ENCODE assay signal across 1 cellular context in the genomic region with DNA sequence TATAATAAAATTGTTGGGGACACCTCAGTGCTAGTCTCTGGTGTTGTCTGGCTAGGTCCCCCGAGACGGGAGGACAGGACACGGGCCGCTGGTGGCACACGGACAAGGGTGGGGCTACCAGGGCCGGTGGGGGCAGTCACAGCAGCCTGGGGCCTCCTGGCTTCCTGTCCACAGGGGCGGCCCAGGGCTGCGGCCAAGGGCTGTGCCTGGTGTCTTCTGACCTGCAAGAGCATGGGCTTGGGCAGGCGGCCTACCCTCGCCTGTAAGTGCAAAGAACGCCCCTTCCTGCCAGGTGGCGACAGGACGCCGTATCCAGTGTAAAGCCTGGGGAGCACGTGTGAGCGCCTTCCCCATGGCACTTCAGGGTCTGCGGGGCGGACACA.
TF ChIP-seq lines count a peak whose summit lies in the region.

No MANE protein-coding gene starts in this region.

TF ChIP-seq in SK-N-SH, 30 proteins besides CTCF, POLR2A, EP300 and RAD21:
- no peak for TF ChIP-seq MEF2A (IDR thresholded peaks at IDR 0.05; ENCODE audit: borderline replicate concordance, low read depth)
- TF ChIP-seq GATA2 (CRISPR knock-in tag; IDR thresholded peaks at IDR 0.05), result no peak
- TF ChIP-seq RCOR1 (IDR thresholded peaks at IDR 0.05; ENCODE audit: low read length), result no peak
- no peak for TF ChIP-seq MXI1 (IDR thresholded peaks at IDR 0.05; ENCODE audit: low read depth, low read length)
- no peak for TF ChIP-seq RXRA (IDR thresholded peaks at IDR 0.05; ENCODE audit: borderline replicate concordance, low read depth)
- no peak for TF ChIP-seq POLR2AphosphoS5 (IDR thresholded peaks at IDR 0.05; ENCODE audit: low read depth, low read length)
- no peak for TF ChIP-seq EZH2phosphoT487 (IDR thresholded peaks at IDR 0.05; ENCODE audit: borderline replicate concordance, low read depth)
- no peak for TF ChIP-seq GABPA (IDR thresholded peaks at IDR 0.05; ENCODE audit: low read depth)
- TF ChIP-seq, protein P1, sequence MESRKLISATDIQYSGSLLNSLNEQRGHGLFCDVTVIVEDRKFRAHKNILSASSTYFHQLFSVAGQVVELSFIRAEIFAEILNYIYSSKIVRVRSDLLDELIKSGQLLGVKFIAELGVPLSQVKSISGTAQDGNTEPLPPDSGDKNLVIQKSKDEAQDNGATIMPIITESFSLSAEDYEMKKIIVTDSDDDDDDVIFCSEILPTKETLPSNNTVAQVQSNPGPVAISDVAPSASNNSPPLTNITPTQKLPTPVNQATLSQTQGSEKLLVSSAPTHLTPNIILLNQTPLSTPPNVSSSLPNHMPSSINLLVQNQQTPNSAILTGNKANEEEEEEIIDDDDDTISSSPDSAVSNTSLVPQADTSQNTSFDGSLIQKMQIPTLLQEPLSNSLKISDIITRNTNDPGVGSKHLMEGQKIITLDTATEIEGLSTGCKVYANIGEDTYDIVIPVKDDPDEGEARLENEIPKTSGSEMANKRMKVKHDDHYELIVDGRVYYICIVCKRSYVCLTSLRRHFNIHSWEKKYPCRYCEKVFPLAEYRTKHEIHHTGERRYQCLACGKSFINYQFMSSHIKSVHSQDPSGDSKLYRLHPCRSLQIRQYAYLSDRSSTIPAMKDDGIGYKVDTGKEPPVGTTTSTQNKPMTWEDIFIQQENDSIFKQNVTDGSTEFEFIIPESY (IDR thresholded peaks at IDR 0.05; ENCODE audit: borderline replicate concordance, low read depth), result no peak
- no peak for TF ChIP-seq SIN3A (IDR thresholded peaks at IDR 0.05; ENCODE audit: borderline replicate concordance, low read depth, low read length)
- TF ChIP-seq, protein P2, sequence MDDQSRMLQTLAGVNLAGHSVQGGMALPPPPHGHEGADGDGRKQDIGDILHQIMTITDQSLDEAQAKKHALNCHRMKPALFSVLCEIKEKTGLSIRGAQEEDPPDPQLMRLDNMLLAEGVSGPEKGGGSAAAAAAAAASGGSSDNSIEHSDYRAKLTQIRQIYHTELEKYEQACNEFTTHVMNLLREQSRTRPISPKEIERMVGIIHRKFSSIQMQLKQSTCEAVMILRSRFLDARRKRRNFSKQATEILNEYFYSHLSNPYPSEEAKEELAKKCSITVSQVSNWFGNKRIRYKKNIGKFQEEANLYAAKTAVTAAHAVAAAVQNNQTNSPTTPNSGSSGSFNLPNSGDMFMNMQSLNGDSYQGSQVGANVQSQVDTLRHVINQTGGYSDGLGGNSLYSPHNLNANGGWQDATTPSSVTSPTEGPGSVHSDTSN (IDR thresholded peaks at IDR 0.05), result no peak
- TF ChIP-seq CHD2 (IDR thresholded peaks at IDR 0.05; ENCODE audit: low read length, partially characterized antibody), result no peak
- no peak for TF ChIP-seq NRF1 (IDR thresholded peaks at IDR 0.05; ENCODE audit: low read depth, low read length)
- TF ChIP-seq YY1 (IDR thresholded peaks at IDR 0.05; ENCODE audit: low read depth), result no peak
- no peak for TF ChIP-seq IRF3 (IDR thresholded peaks at IDR 0.05; ENCODE audit: low read depth, low read length)
- TF ChIP-seq TAF1 (IDR thresholded peaks at IDR 0.05; ENCODE audit: borderline replicate concordance, low read depth, low read length), result no peak
- TF ChIP-seq, protein P3, sequence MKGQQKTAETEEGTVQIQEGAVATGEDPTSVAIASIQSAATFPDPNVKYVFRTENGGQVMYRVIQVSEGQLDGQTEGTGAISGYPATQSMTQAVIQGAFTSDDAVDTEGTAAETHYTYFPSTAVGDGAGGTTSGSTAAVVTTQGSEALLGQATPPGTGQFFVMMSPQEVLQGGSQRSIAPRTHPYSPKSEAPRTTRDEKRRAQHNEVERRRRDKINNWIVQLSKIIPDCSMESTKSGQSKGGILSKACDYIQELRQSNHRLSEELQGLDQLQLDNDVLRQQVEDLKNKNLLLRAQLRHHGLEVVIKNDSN (IDR thresholded peaks at IDR 0.05; ENCODE audit: borderline replicate concordance, low read depth), result no peak
- no peak for TF ChIP-seq TCF12 (IDR thresholded peaks at IDR 0.05)
- TF ChIP-seq, protein P4, sequence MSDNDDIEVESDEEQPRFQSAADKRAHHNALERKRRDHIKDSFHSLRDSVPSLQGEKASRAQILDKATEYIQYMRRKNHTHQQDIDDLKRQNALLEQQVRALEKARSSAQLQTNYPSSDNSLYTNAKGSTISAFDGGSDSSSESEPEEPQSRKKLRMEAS (IDR thresholded peaks at IDR 0.05; ENCODE audit: low read depth), result no peak
